In genomic region chr1:154794608-154795007, GRCh38 we compare ENCODE assay signal across 16 cellular contexts.
DNase-seq lines count a peak whose midpoint lies in the region; ATAC-seq, FAIRE-seq and TF ChIP-seq lines count a peak whose summit lies in the region.
"Had no signal": no experiment of that assay in that cellular context is flagged by ENCODE, and none has a peak within 500 bp of the region (broad histone marks: within the 10 kb centered on the region; RNA-seq: fewer than 3 reads in every experiment).

No MANE protein-coding gene starts in this region.

- no peaks in the 10 kb centered on the region for H3K27me3 ChIP-seq in GM12878 (replicated peaks in 1 of 2; ENCODE audit: control insufficient read depth in 2 of 2, insufficient read depth in 2 of 2, low read length in 1 of 2)
- H3K27me3 ChIP-seq in small intestine (ENCODE audit: control insufficient read depth in 2 of 2, insufficient read depth in 2 of 2, low read length in 2 of 2) = peaks cover 0 to 2% of the 10 kb centered on the region in 2 donors
- H3K27me3 ChIP-seq: BE2C had no signal

- TF ChIP-seq POLR2A in GM12878 (IDR thresholded peaks at IDR 0.05; ENCODE audit: low read depth, low read length) = no peak

- POLR2A ChIA-PET in HEK293 (lab: Yijun Ruan, JAX) = no interaction called here
- POLR2A ChIA-PET in GM12878 (lab: Charles Lee) = interaction anchor here (0.6 to 1.3 kb wide), 2 partner anchors 9 to 140 kb away, joined by 3 to 5 read pairs; no protein-coding TSS in a partner anchor

- H3K9me3 ChIP-seq in HEK293 (ENCODE audit: control insufficient read depth, insufficient read depth, low read depth, low read length) (no peaks in the 10 kb centered on the region), GM12878 (replicated peaks; ENCODE audit: control insufficient read depth, insufficient read depth, low read length) (no peaks in the 10 kb centered on the region), small intestine (ENCODE audit: control insufficient read depth, low read depth) (no peaks in the 10 kb centered on the region)
- H3K9me3 ChIP-seq: BE2C had no signal

- H2AFZ ChIP-seq in GM12878 (ENCODE audit: control insufficient read depth, low read depth, low read length) = no peak overlapping the region

- intact Hi-C loops in Right ventricle myocardium superior (cut with DNase I) (no loop called here), Right ventricle myocardium inferior (cut with DNase I) (no loop called here), GM12878 (cut with micrococcal nuclease; ENCODE audit: unreplicated experiment) (no loop called here)

- no peak overlapping the region for H3K4me2 ChIP-seq in GM12878 (ENCODE audit: control insufficient read depth, insufficient read depth)

- DNase-seq in Right ventricle myocardium superior (peak; percentile 3), Right ventricle myocardium inferior (ENCODE audit: missing footprints) (no peak), GM12878 (ENCODE audit: low read depth, low spot score) (no peak), small intestine (peak; percentile 36)
- DNase-seq in stimulated activated naive CD8-positive, alpha-beta T cell treated with anti-CD3 and anti-CD28 coated beads, Interleukin-15, Interleukin-2, amounts not matched to agents 100 U/mL and 50 U/mL, for 24 hours = no peak
- DNase-seq in activated T-cell treated with anti-CD3 and anti-CD28 coated beads, Interleukin-2, amount 50 U/mL, for 48 hours = no peak
- DNase-seq: BE2C; CD4-positive, alpha-beta memory T cell; DND-41; GF-D8; HCEC 1CT had no signal

- peaks cover 3% of the 10 kb centered on the region for H3K79me2 ChIP-seq in GM12878 (ENCODE audit: control insufficient read depth, insufficient read depth, low read length)

- H3K27ac ChIP-seq in HEK293 (ENCODE audit: extremely low read depth, low read depth, low read length) = no peak overlapping the region
- no peak overlapping the region for H3K27ac ChIP-seq in GM12878 (ENCODE audit: control insufficient read depth, insufficient read depth)
- H3K27ac ChIP-seq in small intestine (ENCODE audit: low read depth in 1 of 2, low read length in 1 of 2) = no peak overlapping the region
- H3K27ac ChIP-seq: C4-2B, HL-60 had no signal

- TF ChIP-seq RAD21 in GM12878 (IDR thresholded peaks at IDR 0.05; ENCODE audit: insufficient read depth, low read depth, low read length) = no peak

- no peak for ATAC-seq in Right ventricle myocardium superior (ENCODE audit: poor library complexity)
- ATAC-seq in Right ventricle myocardium inferior = no peak
- ATAC-seq in GM12878 = no peak
- no peak for ATAC-seq in stimulated activated naive CD8-positive, alpha-beta T cell treated with anti-CD3 and anti-CD28 coated beads, Interleukin-15, Interleukin-2, amounts not matched to agents 100 U/mL and 50 U/mL, for 24 hours
- ATAC-seq in GM18498 (IDR thresholded peaks at IDR 0.05; ENCODE audit: unreplicated experiment) = no peak

- in situ Hi-C loops in GM12878 (cut with MboI) = no loop called here

- no peak overlapping the region for H3K9ac ChIP-seq in GM12878 (ENCODE audit: control insufficient read depth, insufficient read depth, low read length)

- SMC1A ChIA-PET in GM12878 (lab: Charles Lee; ENCODE audit: uncharacterized antibody, unreplicated experiment) = interaction anchor here (0.6 to 4.8 kb wide), 7 partner anchors 9 to 96 kb away, joined by 3 to 75 read pairs (median 6); partner anchors contain the start of gene KCNN3

- BruUV-seq in GM12878 (replicated peaks; lab: Mats Ljungman, UMichigan) = no TSS peak

- FAIRE-seq in GM12878 (lab: Jason Lieb, UNC) (no peak), small intestine (lab: Jason Lieb, UNC) (no peak)
- FAIRE-seq: A204.1 had no signal

- CTCF ChIA-PET in HEK293 (lab: Yijun Ruan, JAX) (interaction anchor here (1.0 kb wide), 1 partner anchor 22 kb away, joined by 3 read pairs; no protein-coding TSS in a partner anchor), GM12878 (lab: Yijun Ruan, JAX) (interaction anchor here (1.0 to 1.7 kb wide), 3 partner anchors 8 to 235 kb away, joined by 3 to 5 read pairs (median 3); no protein-coding TSS in a partner anchor)

- no peaks in the 10 kb centered on the region for H4K20me1 ChIP-seq in GM12878 (ENCODE audit: control insufficient read depth, insufficient read depth)

- 85% methylated on average over 3 of the region's 3 CpGs for WGBS in GM12878 (ENCODE audit: insufficient coverage, insufficient replicate concordance, low lambda C conversion rate, missing lambda C conversion rate)
- WGBS in small intestine, 3 donors = 46 to 75% (median 48%) methylated on average over 3 of the region's 3 CpGs

- H3K36me3 ChIP-seq in HEK293 (ENCODE audit: control insufficient read depth in 2 of 2, insufficient read depth in 1 of 2, low read length in 2 of 2) (no peaks in the 10 kb centered on the region), GM12878 (ENCODE audit: control insufficient read depth in 2 of 2, insufficient read depth in 2 of 2, low read length in 1 of 2) (peaks cover 3 to 5% of the 10 kb centered on the region in 2 experiments; a peak in 3 of 4 replicates), small intestine (ENCODE audit: control insufficient read depth in 2 of 2, insufficient read depth in 2 of 2, low read length in 2 of 2) (no peaks in the 10 kb centered on the region)
- H3K36me3 ChIP-seq: BE2C had no signal

- H3K4me3 ChIP-seq in HEK293 (ENCODE audit: low read depth, low read length) = no peak overlapping the region
- H3K4me3 ChIP-seq in GM12878 = no peak overlapping the region
- H3K4me3 ChIP-seq in small intestine (ENCODE audit: low read depth in 1 of 2, low read length in 2 of 2) = no peak overlapping the region

- no peak for TF ChIP-seq CTCF in HEK293 (tag by site-specific recombination; IDR thresholded peaks at IDR 0.05)
- TF ChIP-seq CTCF in GM12878 (IDR thresholded peaks at IDR 0.05 in 2 of 3, conservative IDR thresholded peaks at IDR 0.05 in 1 of 3; ENCODE audit: control insufficient read depth in 2 of 3, extremely low read depth in 1 of 3, insufficient read depth in 1 of 3, low read depth in 3 of 3, low read length in 3 of 3) = no peak

- TF ChIP-seq EP300 in GM12878 (IDR thresholded peaks at IDR 0.05; ENCODE audit: borderline replicate concordance in 1 of 2, control insufficient read depth in 1 of 2, low read depth in 2 of 2, low read length in 2 of 2) = no peak

- H3K4me1 ChIP-seq in HEK293 (ENCODE audit: control insufficient read depth, insufficient read depth, low read length) = peaks cover 7% of the 10 kb centered on the region
- peaks cover 35% of the 10 kb centered on the region for H3K4me1 ChIP-seq in GM12878 (ENCODE audit: control insufficient read depth, insufficient read depth, low read length)
- no peaks in the 10 kb centered on the region for H3K4me1 ChIP-seq in small intestine (ENCODE audit: control insufficient read depth in 2 of 2, insufficient read depth in 1 of 2, low read depth in 1 of 2, low read length in 1 of 2)
- H3K4me1 ChIP-seq: BE2C had no signal

- RAD21 ChIA-PET in GM12878 (lab: Charles Lee; ENCODE audit: unreplicated experiment) = interaction anchor here (0.9 to 2.0 kb wide), 4 partner anchors 8 to 185 kb away, joined by 3 to 8 read pairs (median 5); no protein-coding TSS in a partner anchor

TF ChIP-seq in HEK293, 187 proteins besides CTCF, POLR2A, EP300 and RAD21:
- TF ChIP-seq ZNF23 (tag by site-specific recombination; IDR thresholded peaks at IDR 0.05; ENCODE audit: borderline replicate concordance) = peak; percentile 83; the same call in 1 of the 2 replicates
- no peak for TF ChIP-seq ZNF248 (tag by site-specific recombination; IDR thresholded peaks at IDR 0.05)
- TF ChIP-seq ZBTB17 (tag by site-specific recombination; IDR thresholded peaks at IDR 0.05) = peak; percentile 77

TF ChIP-seq in GM12878, 131 proteins besides CTCF, POLR2A, EP300 and RAD21:
- TF ChIP-seq, protein P1, sequence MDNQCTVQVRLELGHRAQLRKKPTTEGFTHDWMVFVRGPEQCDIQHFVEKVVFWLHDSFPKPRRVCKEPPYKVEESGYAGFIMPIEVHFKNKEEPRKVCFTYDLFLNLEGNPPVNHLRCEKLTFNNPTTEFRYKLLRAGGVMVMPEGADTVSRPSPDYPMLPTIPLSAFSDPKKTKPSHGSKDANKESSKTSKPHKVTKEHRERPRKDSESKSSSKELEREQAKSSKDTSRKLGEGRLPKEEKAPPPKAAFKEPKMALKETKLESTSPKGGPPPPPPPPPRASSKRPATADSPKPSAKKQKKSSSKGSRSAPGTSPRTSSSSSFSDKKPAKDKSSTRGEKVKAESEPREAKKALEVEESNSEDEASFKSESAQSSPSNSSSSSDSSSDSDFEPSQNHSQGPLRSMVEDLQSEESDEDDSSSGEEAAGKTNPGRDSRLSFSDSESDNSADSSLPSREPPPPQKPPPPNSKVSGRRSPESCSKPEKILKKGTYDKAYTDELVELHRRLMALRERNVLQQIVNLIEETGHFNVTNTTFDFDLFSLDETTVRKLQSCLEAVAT (IDR thresholded peaks at IDR 0.05) = peak; percentile 77
- TF ChIP-seq EZH2 (IDR thresholded peaks at IDR 0.05; ENCODE audit: borderline replicate concordance, control insufficient read depth, low read depth, low read length) = no peak

Comparison
In these comparisons a context has a peak if more than half of its experiments do, and no peak if none do; other contexts are left out.
1. DNase-seq: peak in Right ventricle myocardium superior (single experiment) and small intestine (single experiment); none in Right ventricle myocardium inferior (single experiment), GM12878 (single experiment), stimulated activated naive CD8-positive, alpha-beta T cell treated with anti-CD3 and anti-CD28 coated beads, Interleukin-15, Interleukin-2, amounts not matched to agents 100 U/mL and 50 U/mL, for 24 hours (single experiment) and activated T-cell treated with anti-CD3 and anti-CD28 coated beads, Interleukin-2, amount 50 U/mL, for 48 hours (0 of 2).